In genomic region chr9:33463151-33463550, GRCh38 we compare ENCODE assay signal across 15 cellular contexts. TPM values are rescaled to one million over a fixed set of nuclear protein-coding genes. Genes with fewer than 3 reads are reported as not detected.
A peak's percentile ranks its signal among the peaks of the same experiment; 100 is the strongest.
DNase-seq lines count a peak whose midpoint lies in the region; ATAC-seq, FAIRE-seq and TF ChIP-seq lines count a peak whose summit lies in the region.
"Had no signal": no experiment of that assay in that cellular context is flagged by ENCODE, and none has a peak within 500 bp of the region (broad histone marks: within the 10 kb centered on the region; RNA-seq: fewer than 3 reads in every experiment).

No MANE protein-coding gene starts in this region.

- no peak for DNase-seq in activated CD8-positive, alpha-beta T cell treated with anti-CD3 and anti-CD28 coated beads for 36 hours
- no peak for DNase-seq in activated CD8-positive, alpha-beta T cell treated with anti-CD3 and anti-CD28 coated beads, Interleukin-2, amount 10 ng/mL, durations not matched to agents 7 days and 5 days
- DNase-seq in 8988T (peak; percentile 3), GM12892 (ENCODE audit: insufficient read length) (peak; percentile 1), T-helper 17 cell (no peak), midbrain (lab: John Stamatoyannopoulos, UW) (no peak)
- DNase-seq: Calu3; CD8-positive, alpha-beta T cell; GM23248 had no signal

- H3K36me3 Mint-ChIP-seq in activated CD8-positive, alpha-beta T cell treated with anti-CD3 and anti-CD28 coated beads for 36 hours (ENCODE audit: low read depth) = peaks cover 36% of the 10 kb centered on the region
- H3K36me3 Mint-ChIP-seq in activated CD8-positive, alpha-beta T cell treated with anti-CD3 and anti-CD28 coated beads, Interleukin-2, amount 10 ng/mL, durations not matched to agents 7 days and 5 days (ENCODE audit: low read depth) = peaks cover 34% of the 10 kb centered on the region
- peaks cover 1% of the 10 kb centered on the region for H3K36me3 Mint-ChIP-seq in T-helper 17 cell (ENCODE audit: low read depth)

- peak overlapping the region; percentile 53 for H3K27ac Mint-ChIP-seq in activated CD8-positive, alpha-beta T cell treated with anti-CD3 and anti-CD28 coated beads for 36 hours
- H3K27ac Mint-ChIP-seq in activated CD8-positive, alpha-beta T cell treated with anti-CD3 and anti-CD28 coated beads, Interleukin-2, amount 10 ng/mL, durations not matched to agents 7 days and 5 days = no peak overlapping the region
- H3K27ac Mint-ChIP-seq in T-helper 17 cell = peak overlapping the region; percentile 75
- H3K27ac Mint-ChIP-seq: B cell had no signal

- CTCF ChIA-PET in activated CD8-positive, alpha-beta T cell treated with anti-CD3 and anti-CD28 coated beads for 36 hours (lab: Charles Lee) = interaction anchor here (1.0 to 6.0 kb wide), 5 partner anchors 11 to 88 kb away, joined by 3 to 83 read pairs (median 26); partner anchors contain the start of genes AQP3 and NOL6
- CTCF ChIA-PET in activated CD8-positive, alpha-beta T cell treated with anti-CD3 and anti-CD28 coated beads, Interleukin-2, amount 10 ng/mL, durations not matched to agents 7 days and 5 days (lab: Charles Lee) = interaction anchor here (1.0 to 12.7 kb wide), 7 partner anchors 10 to 88 kb away, joined by 3 to 141 read pairs (median 14); partner anchors contain the start of genes AQP3 and NOL6

- H3K4me1 Mint-ChIP-seq in activated CD8-positive, alpha-beta T cell treated with anti-CD3 and anti-CD28 coated beads for 36 hours (ENCODE audit: low read depth) = peaks cover 14% of the 10 kb centered on the region
- peaks cover 13% of the 10 kb centered on the region for H3K4me1 Mint-ChIP-seq in activated CD8-positive, alpha-beta T cell treated with anti-CD3 and anti-CD28 coated beads, Interleukin-2, amount 10 ng/mL, durations not matched to agents 7 days and 5 days (ENCODE audit: low read depth)
- peaks cover 24% of the 10 kb centered on the region for H3K4me1 Mint-ChIP-seq in T-helper 17 cell

- TF ChIP-seq POLR2A in GM12892 (IDR thresholded peaks at IDR 0.05; ENCODE audit: low read depth, low read length) = no peak

- H3K4me3 Mint-ChIP-seq in activated CD8-positive, alpha-beta T cell treated with anti-CD3 and anti-CD28 coated beads for 36 hours = no peak overlapping the region
- H3K4me3 Mint-ChIP-seq in activated CD8-positive, alpha-beta T cell treated with anti-CD3 and anti-CD28 coated beads, Interleukin-2, amount 10 ng/mL, durations not matched to agents 7 days and 5 days = no peak overlapping the region
- H3K4me3 Mint-ChIP-seq in T-helper 17 cell = no peak overlapping the region
- H3K4me3 Mint-ChIP-seq: B cell; CD8-positive, alpha-beta T cell had no signal

- POLR2A ChIA-PET in activated CD8-positive, alpha-beta T cell treated with anti-CD3 and anti-CD28 coated beads for 36 hours (lab: Charles Lee) = interaction anchor here (2.4 to 7.4 kb wide), 2 partner anchors 10 kb away, joined by 8 to 52 read pairs; partner anchors contain the start of gene NOL6
- POLR2A ChIA-PET in activated CD8-positive, alpha-beta T cell treated with anti-CD3 and anti-CD28 coated beads, Interleukin-2, amount 10 ng/mL, durations not matched to agents 7 days and 5 days (lab: Charles Lee) = interaction anchor here (1.4 to 1.6 kb wide), 2 partner anchors 10 to 12 kb away, joined by 3 to 5 read pairs; partner anchors contain the start of gene NOL6

- H3K27me3 Mint-ChIP-seq in activated CD8-positive, alpha-beta T cell treated with anti-CD3 and anti-CD28 coated beads for 36 hours = no peaks in the 10 kb centered on the region
- H3K27me3 Mint-ChIP-seq in activated CD8-positive, alpha-beta T cell treated with anti-CD3 and anti-CD28 coated beads, Interleukin-2, amount 10 ng/mL, durations not matched to agents 7 days and 5 days (ENCODE audit: low read depth) = no peaks in the 10 kb centered on the region
- no peaks in the 10 kb centered on the region for H3K27me3 Mint-ChIP-seq in T-helper 17 cell
- H3K27me3 Mint-ChIP-seq: B cell had no signal

- no peak for TF ChIP-seq CTCF in activated CD8-positive, alpha-beta T cell treated with anti-CD3 and anti-CD28 coated beads for 36 hours (IDR thresholded peaks at IDR 0.05)

- no peaks in the 10 kb centered on the region for H3K9me3 ChIP-seq in T-helper 17 cell (ENCODE audit: control insufficient read depth, low read length, poor library complexity, severe bottlenecking)
- H3K9me3 ChIP-seq: BLaER1 treated with 17β-estradiol and CSF1 and Interleukin-3, amounts not matched to agents 10 nM and 100 nM; HAP-1 had no signal

- intact Hi-C loops in activated CD8-positive, alpha-beta T cell treated with anti-CD3 and anti-CD28 coated beads for 36 hours (cut with micrococcal nuclease) = loop anchor here (2.0 kb wide), 1 partner anchor 16 kb away; the partner anchor contains the start of gene AQP3

- H3K9me3 Mint-ChIP-seq in activated CD8-positive, alpha-beta T cell treated with anti-CD3 and anti-CD28 coated beads for 36 hours = no peaks in the 10 kb centered on the region
- no peaks in the 10 kb centered on the region for H3K9me3 Mint-ChIP-seq in activated CD8-positive, alpha-beta T cell treated with anti-CD3 and anti-CD28 coated beads, Interleukin-2, amount 10 ng/mL, durations not matched to agents 7 days and 5 days (ENCODE audit: insufficient read depth)
- H3K9me3 Mint-ChIP-seq: CD8-positive, alpha-beta T cell had no signal

- ATAC-seq in activated CD8-positive, alpha-beta T cell treated with anti-CD3 and anti-CD28 coated beads for 36 hours = no peak
- ATAC-seq in activated CD8-positive, alpha-beta T cell treated with anti-CD3 and anti-CD28 coated beads, Interleukin-2, amount 10 ng/mL, durations not matched to agents 7 days and 5 days = no peak
- no peak for ATAC-seq in T-helper 17 cell
- ATAC-seq in esophagus mucosa = no peak
- no peak for ATAC-seq in GM19324 (IDR thresholded peaks at IDR 0.05; ENCODE audit: low FRiP score, unreplicated experiment)
- ATAC-seq: CD8-positive, alpha-beta T cell had no signal

- no peak for FAIRE-seq in GM12892 (lab: Jason Lieb, UNC)
- FAIRE-seq: G401.6 had no signal

RNA-seq across cellular contexts. Expression of gene NOL6, which starts 10.6 kb away (rescaled TPM):
- total RNA-seq in activated CD8-positive, alpha-beta T cell treated with anti-CD3 and anti-CD28 coated beads for 36 hours = 10 to 100 TPM; 45.5 to 45.9 TPM
- total RNA-seq in activated CD8-positive, alpha-beta T cell treated with anti-CD3 and anti-CD28 coated beads, Interleukin-2, amount 10 ng/mL, durations not matched to agents 7 days and 5 days = 10 to 100 TPM; 37.1 to 38.8 TPM
- 14.1 TPM for polyA plus RNA-seq in GM12892 (2012; ENCODE audit: missing spikeins)
- total RNA-seq in T-helper 17 cell (10 to 100 TPM; 32.4 to 34.6 TPM), esophagus mucosa (37.9 TPM)

RNA-seq across cellular contexts. Expression of gene AQP3, which starts 15.8 kb away (rescaled TPM):
- 1 to 10 TPM; 1.2 to 2.6 TPM for total RNA-seq in activated CD8-positive, alpha-beta T cell treated with anti-CD3 and anti-CD28 coated beads for 36 hours
- total RNA-seq in activated CD8-positive, alpha-beta T cell treated with anti-CD3 and anti-CD28 coated beads, Interleukin-2, amount 10 ng/mL, durations not matched to agents 7 days and 5 days = 10 to 100 TPM; 29.9 to 31.4 TPM
- 0.68 TPM for polyA plus RNA-seq in GM12892 (2012; ENCODE audit: missing spikeins)
- 100 to 1,000 TPM; 206 to 225 TPM for total RNA-seq in T-helper 17 cell
- 1,467 TPM for total RNA-seq in esophagus mucosa
- total RNA-seq: GM23248 had no signal

Comparison
In these comparisons a context has a peak if more than half of its experiments do, and no peak if none do; other contexts are left out.
1. RNA of gene AQP3, which starts 15.8 kb away (total RNA-seq): 1,467 TPM in esophagus mucosa (single experiment), 206 to 225 TPM in T-helper 17 cell and 29.9 to 31.4 TPM in activated CD8-positive, alpha-beta T cell treated with anti-CD3 and anti-CD28 coated beads, Interleukin-2, amount 10 ng/mL, durations not matched to agents 7 days and 5 days; 1.2 to 2.6 TPM in activated CD8-positive, alpha-beta T cell treated with anti-CD3 and anti-CD28 coated beads for 36 hours; every median in the first group is over 4 times any median in the second.
2. DNase-seq: peak in 8988T (single experiment) and GM12892 (single experiment); none in activated CD8-positive, alpha-beta T cell treated with anti-CD3 and anti-CD28 coated beads for 36 hours (single experiment), activated CD8-positive, alpha-beta T cell treated with anti-CD3 and anti-CD28 coated beads, Interleukin-2, amount 10 ng/mL, durations not matched to agents 7 days and 5 days (single experiment), T-helper 17 cell (0 of 3) and midbrain (single experiment).